ENCODE assay signal across 8 cellular contexts in the genomic region with DNA sequence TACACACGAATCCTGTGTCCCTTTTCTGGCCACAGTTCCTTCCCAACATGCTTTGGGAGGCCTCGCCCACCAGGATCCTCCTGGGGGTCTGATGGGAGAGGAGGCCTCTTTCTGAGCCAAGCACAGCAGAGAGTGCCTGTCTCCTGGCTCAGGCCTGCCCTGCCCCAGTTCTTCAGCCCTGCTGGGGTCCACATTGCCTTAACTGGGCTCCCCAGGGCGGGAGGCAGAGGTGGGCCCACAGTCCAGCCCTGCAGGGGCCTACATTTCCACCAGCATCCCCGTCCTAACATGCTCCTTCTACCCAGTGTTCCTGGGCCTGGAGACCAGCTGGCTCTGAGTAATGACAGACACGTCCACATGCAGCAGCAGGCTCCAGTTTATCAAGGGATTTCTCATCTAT. TPM values are rescaled to one million over a fixed set of nuclear protein-coding genes. Genes with fewer than 3 reads are reported as not detected.
"Had no signal": no experiment of that assay in that cellular context is flagged by ENCODE, and none has a peak within 500 bp of the region (broad histone marks: within the 10 kb centered on the region; RNA-seq: fewer than 3 reads in every experiment).

No MANE protein-coding gene starts in this region.

- H3K9me3 ChIP-seq: HAP-1 had no signal

- H3K4me1 ChIP-seq: HAP-1 had no signal

- H3K27ac ChIP-seq: GM23248 had no signal

- DNase-seq: GM23248, GOT3, H7, IMR-90 had no signal

- H3K9ac ChIP-seq: GM23248 had no signal

- H3K36me3 ChIP-seq: HAP-1 had no signal

- ATAC-seq: HCT116, K562 had no signal

- H3K4me3 ChIP-seq: GM23248, HAP-1, K562 had no signal

- H2AFZ ChIP-seq: GM23248 had no signal

RNA-seq across cellular contexts. Expression of gene WNT9B, which starts 29.6 kb away (rescaled TPM):
- total RNA-seq: GM23248, H4, IMR-90, K562 had no signal
- polyA plus RNA-seq: GM23248, IMR-90, K562 had no signal
